1 cellular context compared by ENCODE assay signal in genomic region chr9:124754289-124754688, GRCh38.
TF ChIP-seq lines count a peak whose summit lies in the region.

No MANE protein-coding gene starts in this region.

TF ChIP-seq in H1, 55 proteins besides CTCF, POLR2A, EP300 and RAD21 (continued from another document):
- TF ChIP-seq ATF2 (IDR thresholded peaks at IDR 0.05; ENCODE audit: low read length) (no peak), SIX5 (IDR thresholded peaks at IDR 0.05; ENCODE audit: low read depth, low read length) (no peak), USF2 (IDR thresholded peaks at IDR 0.05; ENCODE audit: low read length) (no peak), SUZ12 (IDR thresholded peaks at IDR 0.05; ENCODE audit: low read length) (no peak), RBBP5 (IDR thresholded peaks at IDR 0.05; ENCODE audit: borderline replicate concordance, low read depth, low read length) (no peak), SP2 (IDR thresholded peaks at IDR 0.05; ENCODE audit: low read length) (no peak), CHD1 (IDR thresholded peaks at IDR 0.05; ENCODE audit: low read depth, low read length) (no peak), HDAC2 (IDR thresholded peaks at IDR 0.05; ENCODE audit: borderline replicate concordance in 1 of 2, low read depth in 2 of 2, low read length in 2 of 2) (no peak), CHD7 (IDR thresholded peaks at IDR 0.05; ENCODE audit: insufficient replicate concordance, low read length) (no peak), PHF8 (conservative IDR thresholded peaks at IDR 0.05; ENCODE audit: low read depth, low read length) (no peak), SIRT6 (IDR thresholded peaks at IDR 0.05; ENCODE audit: low read length) (no peak), NANOG (IDR thresholded peaks at IDR 0.05; ENCODE audit: insufficient read depth, low read depth, low read length, poor library complexity, severe bottlenecking) (no peak), MAX (IDR thresholded peaks at IDR 0.05) (no peak), KDM5A (IDR thresholded peaks at IDR 0.05; ENCODE audit: low read length) (no peak), CBX5 (IDR thresholded peaks at IDR 0.05; ENCODE audit: low read depth, low read length) (no peak)
